Comparison of ENCODE assay signal across 8 cellular contexts in the genomic region with DNA sequence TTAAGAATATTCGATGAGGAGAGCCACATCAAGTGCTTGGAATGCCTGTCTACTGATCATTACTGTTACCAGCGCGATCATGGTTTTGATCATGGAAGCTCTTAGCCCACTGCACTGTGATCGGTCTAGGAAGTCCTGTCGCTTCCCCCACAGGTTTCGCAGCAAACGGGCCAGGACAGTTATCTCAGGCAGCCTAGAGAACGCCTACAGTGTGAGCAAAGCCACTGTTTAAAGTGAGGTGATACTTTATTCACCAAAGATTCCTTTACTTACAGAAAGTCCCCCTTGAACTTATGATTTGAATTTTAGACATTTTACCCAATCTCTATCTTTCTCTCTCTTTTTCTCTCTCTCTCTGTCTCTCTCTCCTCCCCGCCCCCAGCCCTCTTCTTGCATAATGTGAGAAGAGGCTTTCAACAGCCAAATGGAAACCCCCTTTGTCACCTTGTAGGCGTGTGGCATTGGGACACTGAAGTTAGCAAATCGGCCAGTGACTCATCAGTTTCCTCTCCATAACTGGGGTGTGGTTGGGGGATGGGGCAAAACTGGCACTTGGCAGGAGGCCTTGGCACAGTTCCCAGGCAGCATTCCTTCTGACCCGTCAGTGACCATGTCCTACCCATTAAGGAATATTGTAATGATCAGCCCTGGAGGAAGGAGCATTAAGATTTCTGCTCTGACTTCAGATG.
DNase-seq lines count a peak whose midpoint lies in the region; ATAC-seq, FAIRE-seq and TF ChIP-seq lines count a peak whose summit lies in the region.

No MANE protein-coding gene starts in this region.

- TF ChIP-seq POLR2A in GM18505 (IDR thresholded peaks at IDR 0.05; ENCODE audit: borderline replicate concordance, extremely low read depth, insufficient read depth, insufficient read length) (no peak), H1 (IDR thresholded peaks at IDR 0.05; ENCODE audit: control extremely low read depth in 1 of 2, low read depth in 2 of 2, low read length in 2 of 2) (no peak)

- H2BK120ac ChIP-seq in H1 (replicated peaks; ENCODE audit: low read depth, low read length) = no peak overlapping the region

- H3K79me2 ChIP-seq in H1 (ENCODE audit: control insufficient read depth in 1 of 2, insufficient read depth in 2 of 2, low read length in 2 of 2) = no peaks in the 10 kb centered on the region; a peak in 1 of 4 replicates

- H3K4me1 ChIP-seq in H1 (replicated peaks in 1 of 4; ENCODE audit: control insufficient read depth in 3 of 4, insufficient read depth in 4 of 4, low read length in 3 of 4) = peaks cover 0 to 15% (median 7%) of the 10 kb centered on the region in 4 experiments; a peak in 6 of 7 replicates

- H2BK12ac ChIP-seq in H1 (ENCODE audit: low read depth, low read length) = peak overlapping the region; percentile 65; the same call in 1 of the 2 replicates

- H3K23me2 ChIP-seq in H1 (ENCODE audit: low read depth, low read length) = peaks cover 5% of the 10 kb centered on the region; the same call in 1 of the 2 replicates

- CTCF ChIA-PET in H1 (lab: Charles Lee; ENCODE audit: partially characterized antibody) = interaction anchor here (0.8 to 3.0 kb wide), 4 partner anchors 17 to 379 kb away, joined by 3 to 11 read pairs (median 5); no protein-coding TSS in a partner anchor

- no peak overlapping the region for H2AFZ ChIP-seq in H1 (ENCODE audit: low read length)

- H4K91ac ChIP-seq in H1 (replicated peaks; ENCODE audit: insufficient read length, low read length) = no peak overlapping the region

- peak overlapping the region; percentile 29 for H2BK5ac ChIP-seq in H1 (ENCODE audit: low read depth, low read length)

- H3K4me1 Mint-ChIP-seq in stimulated activated effector memory CD8-positive, alpha-beta T cell treated with anti-CD3 and anti-CD28 coated beads, Interleukin-12 subunit alpha, Interleukin-12 subunit beta, amount 100 ng/mL, for 72 hours = peaks cover 66% of the 10 kb centered on the region

- H2BK20ac ChIP-seq in H1 (ENCODE audit: low read length) = peak overlapping the region; percentile 29

- H3K36me3 ChIP-seq in H1 (ENCODE audit: control insufficient read depth in 2 of 4, insufficient read depth in 4 of 4, low read length in 3 of 4) = no peaks in the 10 kb centered on the region; a peak in 1 of 8 replicates

- H3K79me1 ChIP-seq in H1 (ENCODE audit: low read depth, low read length) = no peaks in the 10 kb centered on the region

- peak overlapping the region; percentile 90 for H3K27ac Mint-ChIP-seq in stimulated activated effector memory CD8-positive, alpha-beta T cell treated with anti-CD3 and anti-CD28 coated beads, Interleukin-12 subunit alpha, Interleukin-12 subunit beta, amount 100 ng/mL, for 72 hours

- POLR2A ChIA-PET in H1 (lab: Charles Lee; ENCODE audit: partially characterized antibody) = no interaction called here

- H3K56ac ChIP-seq in H1 (replicated peaks; ENCODE audit: insufficient read length, low read depth, low read length) = no peak overlapping the region

- no peaks in the 10 kb centered on the region for H3K27me3 ChIP-seq in H1 (replicated peaks in 1 of 4; ENCODE audit: control insufficient read depth in 3 of 4, extremely low read depth in 1 of 4, insufficient read depth in 3 of 4, low read length in 3 of 4)

- ATAC-seq in GM18505 (IDR thresholded peaks at IDR 0.05; ENCODE audit: unreplicated experiment) = peak; percentile 66
- peak; percentile 59 for ATAC-seq in HG02678 (IDR thresholded peaks at IDR 0.05; ENCODE audit: unreplicated experiment)
- peak; percentile 91 for ATAC-seq in stimulated activated effector memory CD8-positive, alpha-beta T cell treated with anti-CD3 and anti-CD28 coated beads, Interleukin-12 subunit alpha, Interleukin-12 subunit beta, amount 100 ng/mL, for 72 hours

- no peak overlapping the region for H3K14ac ChIP-seq in H1 (ENCODE audit: insufficient read length)

- no peak for TF ChIP-seq RAD21 in H1 (IDR thresholded peaks at IDR 0.05 in 1 of 2, conservative IDR thresholded peaks at IDR 0.05 in 1 of 2; ENCODE audit: low read depth in 2 of 2, low read length in 2 of 2)

- TF ChIP-seq CTCF in H1 (IDR thresholded peaks at IDR 0.05; ENCODE audit: control extremely low read depth in 1 of 3, insufficient read depth in 1 of 3, low read depth in 1 of 3, low read length in 3 of 3) = no peak

- no peak for FAIRE-seq in H1 (lab: Jason Lieb, UNC)

- H2AK5ac ChIP-seq in H1 (ENCODE audit: low read depth, low read length) = no peak overlapping the region

- peak overlapping the region in 1 of 2 experiments; percentile 20; a peak in 1 of 4 replicates for H3K4me2 ChIP-seq in H1 (ENCODE audit: insufficient read depth in 1 of 2, low read depth in 2 of 2, low read length in 2 of 2)

- no peaks in the 10 kb centered on the region for H3K9me3 ChIP-seq in H1 (ENCODE audit: insufficient read depth in 2 of 2, low read depth in 1 of 2, low read length in 1 of 2)

- H3K4me3 Mint-ChIP-seq in stimulated activated effector memory CD8-positive, alpha-beta T cell treated with anti-CD3 and anti-CD28 coated beads, Interleukin-12 subunit alpha, Interleukin-12 subunit beta, amount 100 ng/mL, for 72 hours = peak overlapping the region; percentile 61

- H3K27ac ChIP-seq in H1 (ENCODE audit: low read depth, low read length) = no peak overlapping the region

- no peak for TF ChIP-seq EP300 in H1 (IDR thresholded peaks at IDR 0.05; ENCODE audit: borderline replicate concordance in 1 of 2, low read depth in 2 of 2, low read length in 2 of 2)

- peak overlapping the region in 1 of 4 experiments; percentile 7; a peak in 1 of 8 replicates for H3K4me3 ChIP-seq in H1 (ENCODE audit: extremely low read depth in 1 of 4, insufficient read depth in 2 of 4, low read depth in 3 of 4, low read length in 4 of 4)

- peaks cover 0 to 7% of the 10 kb centered on the region in 2 experiments for H4K20me1 ChIP-seq in H1 (replicated peaks in 1 of 2; ENCODE audit: control insufficient read depth in 1 of 2, insufficient read depth in 2 of 2, low read length in 2 of 2)

- H4K8ac ChIP-seq in H1 (ENCODE audit: extremely low read depth, insufficient read depth, low read length) = no peak overlapping the region

- peaks cover 16% of the 10 kb centered on the region for H3K36me3 Mint-ChIP-seq in stimulated activated effector memory CD8-positive, alpha-beta T cell treated with anti-CD3 and anti-CD28 coated beads, Interleukin-12 subunit alpha, Interleukin-12 subunit beta, amount 100 ng/mL, for 72 hours

- H2BK15ac ChIP-seq in H1 (ENCODE audit: low read length) = 0 out of 2 replicates have a peak overlapping the region, but pooled peaks have one; percentile 12

- H3K4ac ChIP-seq in H1 (replicated peaks; ENCODE audit: insufficient read length, low read depth, low read length) = no peak overlapping the region

- H3K18ac ChIP-seq in H1 (ENCODE audit: extremely low read depth, low read length) = no peak overlapping the region

- no peak overlapping the region for H3K23ac ChIP-seq in H1 (ENCODE audit: insufficient read length)

- no peak overlapping the region for H4K5ac ChIP-seq in H1 (ENCODE audit: insufficient read length, low read depth, low read length)

- no peaks in the 10 kb centered on the region for H3K9me3 Mint-ChIP-seq in stimulated activated effector memory CD8-positive, alpha-beta T cell treated with anti-CD3 and anti-CD28 coated beads, Interleukin-12 subunit alpha, Interleukin-12 subunit beta, amount 100 ng/mL, for 72 hours

- DNase-seq in NCI-H2196 treated with DMSO at 0.1 percent for 48 hours (lab: John Stamatoyannopoulos, UW; ENCODE audit: unreplicated experiment) (peak; percentile 58), H1 (ENCODE audit: low read depth in 1 of 2, low spot score in 2 of 2) (no peak), myocyte (ENCODE audit: low read depth) (peak; percentile 96), NCI-H524 treated with DMSO at 0.1 percent for 48 hours (lab: John Stamatoyannopoulos, UW) (no peak)
- peak; percentile 36 to 48 for DNase-seq in activated CD8-positive, alpha-beta memory T cell treated with anti-CD3 and anti-CD28 coated beads for 1 hour (ENCODE audit: extremely low read depth in 1 of 2, low read depth in 1 of 2)
- peak; percentile 62 to 92 for DNase-seq in stimulated activated effector memory CD8-positive, alpha-beta T cell treated with anti-CD3 and anti-CD28 coated beads, Interleukin-12 subunit alpha, Interleukin-12 subunit beta, amount 100 ng/mL, for 72 hours (ENCODE audit: low spot score in 2 of 2)

- peak overlapping the region in 2 of 4 experiments; percentile 26 to 35; a peak in 2 of 7 replicates for H3K9ac ChIP-seq in H1 (replicated peaks in 1 of 4; ENCODE audit: extremely low read depth in 1 of 4, low read depth in 3 of 4, low read length in 3 of 4)

- 83% methylated on average over 12 of the region's 12 CpGs; no CpG with 5 or more reads in 1 of the 2 experiments for WGBS in H1 (ENCODE audit: extremely low coverage in 1 of 2, insufficient coverage in 1 of 2, insufficient read length in 1 of 2, insufficient replicate concordance in 2 of 2, low coverage in 1 of 2, low lambda C conversion rate in 2 of 2, missing lambda C conversion rate in 1 of 2), 2 experiments

TF ChIP-seq in H1, 55 proteins besides CTCF, POLR2A, EP300 and RAD21:
- TF ChIP-seq MAFK (IDR thresholded peaks at IDR 0.05; ENCODE audit: low read depth, low read length) = peak; percentile 43; the same call in 1 of the 2 replicates
- TF ChIP-seq CEBPB (IDR thresholded peaks at IDR 0.05; ENCODE audit: low read depth, low read length) = 0 out of 2 replicates have a peak, but pooled peaks have one; percentile 48
- peak; percentile 80 for TF ChIP-seq BACH1 (IDR thresholded peaks at IDR 0.05; ENCODE audit: low read length)
- TF ChIP-seq POLR2AphosphoS5 (IDR thresholded peaks at IDR 0.05; ENCODE audit: low read depth, low read length) = no peak
- TF ChIP-seq GABPA (IDR thresholded peaks at IDR 0.05; ENCODE audit: borderline replicate concordance, insufficient read depth, low read length) = no peak
- peak; percentile 35; the same call in 1 of the 2 replicates for TF ChIP-seq JUND (IDR thresholded peaks at IDR 0.05; ENCODE audit: low read length)
- TF ChIP-seq CHD2 (IDR thresholded peaks at IDR 0.05; ENCODE audit: low read length) = no peak
- no peak for TF ChIP-seq SUZ12 (IDR thresholded peaks at IDR 0.05; ENCODE audit: low read length)

Comparison
In these comparisons a context has a peak if more than half of its experiments do, and no peak if none do; other contexts are left out.
1. DNase-seq: peak in NCI-H2196 treated with DMSO at 0.1 percent for 48 hours (single experiment), activated CD8-positive, alpha-beta memory T cell treated with anti-CD3 and anti-CD28 coated beads for 1 hour (2 of 2), myocyte (single experiment) and stimulated activated effector memory CD8-positive, alpha-beta T cell treated with anti-CD3 and anti-CD28 coated beads, Interleukin-12 subunit alpha, Interleukin-12 subunit beta, amount 100 ng/mL, for 72 hours (2 of 2); none in H1 (0 of 2) and NCI-H524 treated with DMSO at 0.1 percent for 48 hours (single experiment).
2. Peak in every context shown above with its lines, with median percentiles within 50 percentile points of each other: ATAC-seq.